1 cellular context compared by ENCODE assay signal in genomic region chr3:194541483-194541882, GRCh38.
TF ChIP-seq lines count a peak whose summit lies in the region.

No MANE protein-coding gene starts in this region.

TF ChIP-seq in GM12878, 131 proteins besides CTCF, POLR2A, EP300 and RAD21 (continued from another document):
- TF ChIP-seq NKRF (conservative IDR thresholded peaks at IDR 0.05): no peak
- TF ChIP-seq NRF1 (conservative IDR thresholded peaks at IDR 0.05; ENCODE audit: low read depth, low read length): no peak
- TF ChIP-seq MLLT1 (IDR thresholded peaks at IDR 0.05): no peak
- TF ChIP-seq RAD51 (IDR thresholded peaks at IDR 0.05): no peak
- no peak for TF ChIP-seq ETV6 (conservative IDR thresholded peaks at IDR 0.05 in 1 of 2, IDR thresholded peaks at IDR 0.05 in 1 of 2; ENCODE audit: borderline replicate concordance in 1 of 2, low read depth in 1 of 2)
- no peak for TF ChIP-seq USF2 (IDR thresholded peaks at IDR 0.05; ENCODE audit: borderline replicate concordance, low read depth, low read length)
- TF ChIP-seq RUNX3 (IDR thresholded peaks at IDR 0.05; ENCODE audit: low read length): 0 out of 2 replicates have a peak, but pooled peaks have one; percentile 9
- peak in 1 of 2 experiments; percentile 25; a peak in 1 of 4 replicates for TF ChIP-seq IKZF2 (IDR thresholded peaks at IDR 0.05)
- TF ChIP-seq BHLHE40 (IDR thresholded peaks at IDR 0.05; ENCODE audit: borderline replicate concordance in 1 of 2, low read depth in 2 of 2, low read length in 1 of 2): peak; percentile 33 to 45; a peak in 1 of 4 replicates
- peak; percentile 42; the same call in 1 of the 2 replicates for TF ChIP-seq BCL11A (IDR thresholded peaks at IDR 0.05; ENCODE audit: low read depth, low read length)
- no peak for TF ChIP-seq SUZ12 (IDR thresholded peaks at IDR 0.05; ENCODE audit: unreplicated experiment)
- TF ChIP-seq PML (IDR thresholded peaks at IDR 0.05; ENCODE audit: low read length): no peak
- peak; percentile 69; the same call in 1 of the 2 replicates for TF ChIP-seq NR2F1 (conservative IDR thresholded peaks at IDR 0.05)
- TF ChIP-seq HDAC6 (IDR thresholded peaks at IDR 0.05; ENCODE audit: unreplicated experiment): no peak
- TF ChIP-seq CUX1 (IDR thresholded peaks at IDR 0.05; ENCODE audit: insufficient replicate concordance, low read depth, low read length): no peak
- TF ChIP-seq E2F4 (IDR thresholded peaks at IDR 0.05; ENCODE audit: low read depth, low read length): no peak
- no peak for TF ChIP-seq NFXL1 (IDR thresholded peaks at IDR 0.05; ENCODE audit: borderline replicate concordance)
- TF ChIP-seq ZBTB11 (CRISPR knock-in tag; IDR thresholded peaks at IDR 0.05): no peak
- no peak for TF ChIP-seq POLR2AphosphoS2 (IDR thresholded peaks at IDR 0.05; ENCODE audit: low read depth, low read length)
- TF ChIP-seq BCLAF1 (IDR thresholded peaks at IDR 0.05): no peak
- TF ChIP-seq NR2C2 (IDR thresholded peaks at IDR 0.05; ENCODE audit: borderline replicate concordance, control insufficient read depth, insufficient read length, low read depth): no peak
- TF ChIP-seq PKNOX1 (IDR thresholded peaks at IDR 0.05): peak; percentile 53; the same call in 1 of the 2 replicates
- TF ChIP-seq ZNF384 (IDR thresholded peaks at IDR 0.05; ENCODE audit: borderline replicate concordance, low read depth, low read length): no peak
- no peak for TF ChIP-seq ZBTB33 (IDR thresholded peaks at IDR 0.05)
